Comparison of ENCODE assay signal across 20 cellular contexts in the genomic region with DNA sequence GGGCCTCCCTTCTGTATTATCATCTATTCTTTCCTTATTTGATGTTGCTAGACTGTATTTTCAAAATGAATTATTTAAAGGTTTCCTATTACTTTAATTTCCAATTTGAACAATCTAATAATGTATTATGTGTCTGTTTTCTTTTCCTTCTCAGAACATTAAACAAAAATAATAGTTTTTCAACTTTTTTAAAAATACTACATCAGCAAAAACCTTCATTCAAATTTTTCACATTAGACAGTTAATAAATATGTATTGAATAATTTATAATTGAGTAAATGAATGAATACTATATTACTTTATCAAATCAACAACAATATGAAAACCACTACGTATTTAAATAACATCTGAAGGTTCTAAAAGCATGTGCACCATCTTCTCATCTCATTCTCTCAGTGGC.
A peak's percentile ranks its signal among the peaks of the same experiment; 100 is the strongest.
DNase-seq lines count a peak whose midpoint lies in the region; ATAC-seq, FAIRE-seq and TF ChIP-seq lines count a peak whose summit lies in the region.
"Had no signal": no experiment of that assay in that cellular context is flagged by ENCODE, and none has a peak within 500 bp of the region (broad histone marks: within the 10 kb centered on the region; RNA-seq: fewer than 3 reads in every experiment).

No MANE protein-coding gene starts in this region.

- H3K36me3 ChIP-seq in GM23248 (ENCODE audit: low read depth) = no peaks in the 10 kb centered on the region
- H3K36me3 ChIP-seq in lower lobe of right lung = no peaks in the 10 kb centered on the region

- H3K79me2 ChIP-seq in GM23248 (ENCODE audit: insufficient read depth) = no peaks in the 10 kb centered on the region

- H3F3A ChIP-seq in GM23248 (ENCODE audit: insufficient read depth) = 0 out of 2 replicates have a peak, but pooled peaks cover 9% of the 10 kb centered on the region

- H3K27ac Mint-ChIP-seq in mesothelial cell of epicardium = peak overlapping the region; percentile 56
- H3K27ac Mint-ChIP-seq: CD4-positive, alpha-beta T cell; HFFc6 had no signal

- H3K4me1 ChIP-seq in GM23248 (ENCODE audit: insufficient read depth) (peaks cover 28% of the 10 kb centered on the region), lower lobe of right lung (no peaks in the 10 kb centered on the region)
- H3K4me1 ChIP-seq: Caco-2 had no signal

- ATAC-seq in lower lobe of right lung (no peak), GM21576 (IDR thresholded peaks at IDR 0.05; ENCODE audit: unreplicated experiment) (no peak)
- ATAC-seq: HCT116 had no signal

- FAIRE-seq in TTC549 (lab: Jason Lieb, UNC) = peak; percentile 52
- FAIRE-seq: A204.1, D721Med, GM12892, GM18507 had no signal

- no peak overlapping the region for H3K9ac ChIP-seq in GM23248

- H3K4me3 ChIP-seq in GM23248 = no peak overlapping the region
- H3K4me3 ChIP-seq in lower lobe of right lung = no peak overlapping the region

- H3K4me3 Mint-ChIP-seq in mesothelial cell of epicardium = no peak overlapping the region
- H3K4me3 Mint-ChIP-seq: CD4-positive, alpha-beta T cell; HFFc6 had no signal

- H4K20me1 ChIP-seq in GM23248 (ENCODE audit: insufficient read depth) = no peaks in the 10 kb centered on the region

- WGBS in GM23248 (ENCODE audit: low coverage in 1 of 2, low lambda C conversion rate in 2 of 2, missing lambda C conversion rate in 2 of 2), 2 experiments = 79 to 85% methylated on average over 1 of the region's 1 CpG

- no peaks in the 10 kb centered on the region for H3K9me3 ChIP-seq in GM23248 (ENCODE audit: low read depth)
- H3K9me3 ChIP-seq in lower lobe of right lung = no peaks in the 10 kb centered on the region
- H3K9me3 ChIP-seq: Caco-2 had no signal

- no peaks in the 10 kb centered on the region for H3K27me3 Mint-ChIP-seq in mesothelial cell of epicardium (ENCODE audit: low read depth)
- H3K27me3 Mint-ChIP-seq: CD4-positive, alpha-beta T cell had no signal

- peaks cover 6% of the 10 kb centered on the region for H3K9me3 Mint-ChIP-seq in mesothelial cell of epicardium
- H3K9me3 Mint-ChIP-seq: CD4-positive, alpha-beta T cell; HFFc6 had no signal

- intact Hi-C loops in lower lobe of right lung (cut with DNase I) = no loop called here

- peaks cover 39% of the 10 kb centered on the region for H3K4me1 Mint-ChIP-seq in mesothelial cell of epicardium

- no peaks in the 10 kb centered on the region for H3K36me3 Mint-ChIP-seq in mesothelial cell of epicardium

- H3K4me2 ChIP-seq in GM23248 (ENCODE audit: unreplicated experiment) = no peak overlapping the region

- H3K9me2 ChIP-seq in GM23248 (ENCODE audit: insufficient read depth) = no peaks in the 10 kb centered on the region

- H3K27ac ChIP-seq in GM23248 = no peak overlapping the region
- no peak overlapping the region for H3K27ac ChIP-seq in lower lobe of right lung
- H3K27ac ChIP-seq: C4-2B had no signal

- DNase-seq in GM23248 (no peak), mesothelial cell of epicardium (ENCODE audit: low spot score in 2 of 2, unreplicated experiment in 2 of 2) (no peak), lower lobe of right lung (no peak)
- DNase-seq in activated CD4-positive, alpha-beta T cell treated with anti-CD3 and anti-CD28 coated beads, Interleukin-2, amount 50 U/mL, for 4 hours = no peak
- DNase-seq: AML-193; Caco-2; CD4-positive, alpha-beta T cell; GDM1; GOT3; H7; HFFc6; KBM-7 had no signal

- 0 out of 2 replicates have a peak overlapping the region, but pooled peaks have one; percentile 63 for H2AFZ ChIP-seq in GM23248

- H3K27me3 ChIP-seq in GM23248 (replicated peaks; ENCODE audit: insufficient read depth) (no peaks in the 10 kb centered on the region), lower lobe of right lung (ENCODE audit: low read depth) (no peaks in the 10 kb centered on the region)

- TF ChIP-seq CTCF in mesothelial cell of epicardium (IDR thresholded peaks at IDR 0.05; ENCODE audit: unreplicated experiment) (no peak), lower lobe of right lung (IDR thresholded peaks at IDR 0.05) (no peak)

- in situ Hi-C loops in GM23248 (cut with MboI) = loop anchor here (5.0 to 25.0 kb wide), 4 partner anchors 269 to 1894 kb away; a partner anchor contains a TSS
